Comparison of ENCODE assay signal across 1 cellular context in genomic region chr6:143510991-143511891, GRCh38.
TF ChIP-seq lines count a peak whose summit lies in the region.

TSS of gene FUCA2 (minus strand) at chr6:143511720. CDS start at chr6:143511634, 86 bp downstream.

TF ChIP-seq in H1, 55 proteins besides CTCF, POLR2A, EP300 and RAD21 (continued from another document):
- peak; percentile 92 for TF ChIP-seq E2F6 (IDR thresholded peaks at IDR 0.05)
- peak; percentile 27 for TF ChIP-seq TAF7 (optimal IDR thresholded peaks at IDR 0.05; ENCODE audit: borderline replicate concordance, low read depth, low read length)
- peak; percentile 72 for TF ChIP-seq KDM4A (IDR thresholded peaks at IDR 0.05; ENCODE audit: low read depth, low read length, severe bottlenecking)
- TF ChIP-seq CBX5 (IDR thresholded peaks at IDR 0.05; ENCODE audit: low read depth, low read length): no peak
- peak; percentile 82 for TF ChIP-seq USF2 (IDR thresholded peaks at IDR 0.05; ENCODE audit: low read length)
- no peak for TF ChIP-seq SAP30 (IDR thresholded peaks at IDR 0.05; ENCODE audit: insufficient read depth, insufficient replicate concordance, low read length)
- no peak for TF ChIP-seq CTBP2 (IDR thresholded peaks at IDR 0.05; ENCODE audit: borderline replicate concordance, insufficient read depth, insufficient read length, low read length)
- no peak for TF ChIP-seq RFX5 (IDR thresholded peaks at IDR 0.05; ENCODE audit: borderline replicate concordance, low read depth, low read length)
- TF ChIP-seq ATF2 (IDR thresholded peaks at IDR 0.05; ENCODE audit: low read length): no peak
- 0 out of 2 replicates have a peak, but pooled peaks have one; percentile 1 for TF ChIP-seq MAFK (IDR thresholded peaks at IDR 0.05; ENCODE audit: low read depth, low read length)
- peak; percentile 87 for TF ChIP-seq POLR2AphosphoS5 (IDR thresholded peaks at IDR 0.05; ENCODE audit: low read depth, low read length)
- TF ChIP-seq SP2 (IDR thresholded peaks at IDR 0.05; ENCODE audit: low read length): no peak
- 0 out of 2 replicates have a peak, but pooled peaks have one; percentile 48 for TF ChIP-seq GTF2F1 (IDR thresholded peaks at IDR 0.05; ENCODE audit: borderline replicate concordance, low read depth, low read length)
- no peak for TF ChIP-seq SRF (IDR thresholded peaks at IDR 0.05; ENCODE audit: low read depth, low read length)
- TF ChIP-seq FOSL1 (IDR thresholded peaks at IDR 0.05; ENCODE audit: insufficient read depth, low read depth, low read length): 0 out of 2 replicates have a peak, but pooled peaks have one; percentile 17
- peak; percentile 39 for TF ChIP-seq RNF2 (IDR thresholded peaks at IDR 0.05; ENCODE audit: borderline replicate concordance, low read depth, low read length, missing control alignments, poor library complexity, severe bottlenecking)
- peak; percentile 78; the same call in 1 of the 2 replicates for TF ChIP-seq TBP (IDR thresholded peaks at IDR 0.05; ENCODE audit: low read depth, low read length)
- TF ChIP-seq TEAD4 (IDR thresholded peaks at IDR 0.05; ENCODE audit: low read depth, low read length): no peak
- TF ChIP-seq ZNF274 (IDR thresholded peaks at IDR 0.05; ENCODE audit: borderline replicate concordance, extremely low read depth, low read length): no peak
- no peak for TF ChIP-seq BACH1 (IDR thresholded peaks at IDR 0.05; ENCODE audit: low read length)
- no peak for TF ChIP-seq EGR1 (IDR thresholded peaks at IDR 0.05; ENCODE audit: borderline replicate concordance, low read depth, low read length)
- peak; percentile 85 for TF ChIP-seq TAF1 (IDR thresholded peaks at IDR 0.05; ENCODE audit: low read depth, low read length)
- TF ChIP-seq MAX (IDR thresholded peaks at IDR 0.05): peak; percentile 87
- no peak for TF ChIP-seq CEBPB (IDR thresholded peaks at IDR 0.05; ENCODE audit: low read depth, low read length)
- TF ChIP-seq PHF8 (conservative IDR thresholded peaks at IDR 0.05; ENCODE audit: low read depth, low read length): peak; percentile 98
- peak in 1 of 2 experiments; percentile 47; a peak in 1 of 4 replicates for TF ChIP-seq SIN3A (conservative IDR thresholded peaks at IDR 0.05 in 1 of 2, IDR thresholded peaks at IDR 0.05 in 1 of 2; ENCODE audit: low read depth in 1 of 2, low read length in 2 of 2)
